Comparison of ENCODE assay signal across 1 cellular context in the genomic region with DNA sequence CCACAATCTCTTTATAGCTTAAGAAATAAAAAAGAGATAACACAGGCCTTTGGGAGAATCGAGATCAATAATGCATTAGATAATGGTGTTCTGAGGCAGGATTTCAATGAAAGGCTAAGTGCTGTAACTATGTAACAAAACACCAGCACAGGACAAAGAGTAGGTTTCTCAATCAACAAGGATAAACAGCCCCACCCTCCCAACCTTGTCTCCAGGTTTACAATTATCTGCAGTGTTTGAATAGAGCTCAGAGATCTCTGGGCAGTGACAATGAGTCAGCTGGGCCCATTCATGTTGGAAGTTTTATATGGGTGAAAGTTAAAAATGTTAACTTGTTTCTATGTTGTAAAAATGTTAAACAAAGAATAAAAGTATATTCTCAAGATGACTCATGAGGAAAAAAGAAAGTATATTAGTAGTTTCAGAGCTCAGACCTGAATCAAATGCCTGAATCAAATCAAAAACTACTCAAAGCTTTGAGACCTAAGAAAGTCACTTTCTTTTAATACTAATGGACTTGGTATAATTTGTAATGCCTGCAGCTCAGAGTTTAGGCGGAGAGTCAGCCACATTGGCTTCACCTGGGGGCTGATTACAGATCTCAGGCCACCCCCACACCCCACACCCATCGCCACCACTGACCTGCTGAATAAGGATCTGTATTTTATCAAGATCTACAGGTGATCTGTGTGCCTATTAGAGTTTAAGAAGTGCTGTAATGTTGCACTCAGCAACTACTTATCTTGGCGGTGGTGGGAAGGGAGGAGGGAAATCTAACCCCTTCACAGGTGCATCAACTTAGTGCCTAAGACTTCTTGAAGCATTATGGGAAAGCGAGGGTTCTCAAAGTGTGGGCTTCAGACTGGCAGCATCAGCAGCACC.
TF ChIP-seq lines count a peak whose summit lies in the region.

No MANE protein-coding gene starts in this region.

TF ChIP-seq in HepG2, 621 proteins besides CTCF, POLR2A, EP300 and RAD21 (continued from another document and continues in another):
- TF ChIP-seq, protein P1, sequence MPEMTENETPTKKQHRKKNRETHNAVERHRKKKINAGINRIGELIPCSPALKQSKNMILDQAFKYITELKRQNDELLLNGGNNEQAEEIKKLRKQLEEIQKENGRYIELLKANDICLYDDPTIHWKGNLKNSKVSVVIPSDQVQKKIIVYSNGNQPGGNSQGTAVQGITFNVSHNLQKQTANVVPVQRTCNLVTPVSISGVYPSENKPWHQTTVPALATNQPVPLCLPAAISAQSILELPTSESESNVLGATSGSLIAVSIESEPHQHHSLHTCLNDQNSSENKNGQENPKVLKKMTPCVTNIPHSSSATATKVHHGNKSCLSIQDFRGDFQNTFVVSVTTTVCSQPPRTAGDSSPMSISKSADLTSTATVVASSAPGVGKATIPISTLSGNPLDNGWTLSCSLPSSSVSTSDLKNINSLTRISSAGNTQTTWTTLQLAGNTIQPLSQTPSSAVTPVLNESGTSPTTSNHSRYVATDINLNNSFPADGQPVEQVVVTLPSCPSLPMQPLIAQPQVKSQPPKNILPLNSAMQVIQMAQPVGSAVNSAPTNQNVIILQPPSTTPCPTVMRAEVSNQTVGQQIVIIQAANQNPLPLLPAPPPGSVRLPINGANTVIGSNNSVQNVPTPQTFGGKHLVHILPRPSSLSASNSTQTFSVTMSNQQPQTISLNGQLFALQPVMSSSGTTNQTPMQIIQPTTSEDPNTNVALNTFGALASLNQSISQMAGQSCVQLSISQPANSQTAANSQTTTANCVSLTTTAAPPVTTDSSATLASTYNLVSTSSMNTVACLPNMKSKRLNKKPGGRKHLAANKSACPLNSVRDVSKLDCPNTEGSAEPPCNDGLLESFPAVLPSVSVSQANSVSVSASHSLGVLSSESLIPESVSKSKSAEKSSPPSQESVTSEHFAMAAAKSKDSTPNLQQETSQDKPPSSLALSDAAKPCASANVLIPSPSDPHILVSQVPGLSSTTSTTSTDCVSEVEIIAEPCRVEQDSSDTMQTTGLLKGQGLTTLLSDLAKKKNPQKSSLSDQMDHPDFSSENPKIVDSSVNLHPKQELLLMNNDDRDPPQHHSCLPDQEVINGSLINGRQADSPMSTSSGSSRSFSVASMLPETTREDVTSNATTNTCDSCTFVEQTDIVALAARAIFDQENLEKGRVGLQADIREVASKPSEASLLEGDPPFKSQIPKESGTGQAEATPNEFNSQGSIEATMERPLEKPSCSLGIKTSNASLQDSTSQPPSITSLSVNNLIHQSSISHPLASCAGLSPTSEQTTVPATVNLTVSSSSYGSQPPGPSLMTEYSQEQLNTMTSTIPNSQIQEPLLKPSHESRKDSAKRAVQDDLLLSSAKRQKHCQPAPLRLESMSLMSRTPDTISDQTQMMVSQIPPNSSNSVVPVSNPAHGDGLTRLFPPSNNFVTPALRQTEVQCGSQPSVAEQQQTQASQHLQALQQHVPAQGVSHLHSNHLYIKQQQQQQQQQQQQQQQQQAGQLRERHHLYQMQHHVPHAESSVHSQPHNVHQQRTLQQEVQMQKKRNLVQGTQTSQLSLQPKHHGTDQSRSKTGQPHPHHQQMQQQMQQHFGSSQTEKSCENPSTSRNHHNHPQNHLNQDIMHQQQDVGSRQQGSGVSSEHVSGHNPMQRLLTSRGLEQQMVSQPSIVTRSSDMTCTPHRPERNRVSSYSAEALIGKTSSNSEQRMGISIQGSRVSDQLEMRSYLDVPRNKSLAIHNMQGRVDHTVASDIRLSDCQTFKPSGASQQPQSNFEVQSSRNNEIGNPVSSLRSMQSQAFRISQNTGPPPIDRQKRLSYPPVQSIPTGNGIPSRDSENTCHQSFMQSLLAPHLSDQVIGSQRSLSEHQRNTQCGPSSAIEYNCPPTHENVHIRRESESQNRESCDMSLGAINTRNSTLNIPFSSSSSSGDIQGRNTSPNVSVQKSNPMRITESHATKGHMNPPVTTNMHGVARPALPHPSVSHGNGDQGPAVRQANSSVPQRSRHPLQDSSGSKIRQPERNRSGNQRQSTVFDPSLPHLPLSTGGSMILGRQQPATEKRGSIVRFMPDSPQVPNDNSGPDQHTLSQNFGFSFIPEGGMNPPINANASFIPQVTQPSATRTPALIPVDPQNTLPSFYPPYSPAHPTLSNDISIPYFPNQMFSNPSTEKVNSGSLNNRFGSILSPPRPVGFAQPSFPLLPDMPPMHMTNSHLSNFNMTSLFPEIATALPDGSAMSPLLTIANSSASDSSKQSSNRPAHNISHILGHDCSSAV (CRISPR knock-in tag; IDR thresholded peaks at IDR 0.05; ENCODE audit: borderline replicate concordance), result no peak
- TF ChIP-seq, protein P2, sequence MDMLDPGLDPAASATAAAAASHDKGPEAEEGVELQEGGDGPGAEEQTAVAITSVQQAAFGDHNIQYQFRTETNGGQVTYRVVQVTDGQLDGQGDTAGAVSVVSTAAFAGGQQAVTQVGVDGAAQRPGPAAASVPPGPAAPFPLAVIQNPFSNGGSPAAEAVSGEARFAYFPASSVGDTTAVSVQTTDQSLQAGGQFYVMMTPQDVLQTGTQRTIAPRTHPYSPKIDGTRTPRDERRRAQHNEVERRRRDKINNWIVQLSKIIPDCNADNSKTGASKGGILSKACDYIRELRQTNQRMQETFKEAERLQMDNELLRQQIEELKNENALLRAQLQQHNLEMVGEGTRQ (IDR thresholded peaks at IDR 0.05; ENCODE audit: low read depth, low read length), result no peak
- TF ChIP-seq, protein P2 (CRISPR knock-in tag; IDR thresholded peaks at IDR 0.05; ENCODE audit: borderline replicate concordance), result no peak
- TF ChIP-seq MED1 (CRISPR knock-in tag; IDR thresholded peaks at IDR 0.05) (peak; percentile 94), MTA3 (CRISPR knock-in tag; IDR thresholded peaks at IDR 0.05) (no peak), ZNF569 (CRISPR knock-in tag; IDR thresholded peaks at IDR 0.05; ENCODE audit: borderline replicate concordance) (no peak), ZNF839 (CRISPR knock-in tag; IDR thresholded peaks at IDR 0.05; ENCODE audit: borderline replicate concordance) (no peak), ZNF337 (CRISPR knock-in tag; IDR thresholded peaks at IDR 0.05; ENCODE audit: borderline replicate concordance, low read depth) (no peak), SMAD9 (CRISPR knock-in tag; IDR thresholded peaks at IDR 0.05) (no peak), SPEN (CRISPR knock-in tag; IDR thresholded peaks at IDR 0.05; ENCODE audit: low read depth) (no peak), ZNF230 (CRISPR knock-in tag; IDR thresholded peaks at IDR 0.05) (no peak), RARG (CRISPR knock-in tag; IDR thresholded peaks at IDR 0.05; ENCODE audit: low read depth) (no peak), ZNF101 (CRISPR knock-in tag; IDR thresholded peaks at IDR 0.05; ENCODE audit: borderline replicate concordance, low read depth) (no peak), ZNF343 (CRISPR knock-in tag; IDR thresholded peaks at IDR 0.05) (no peak), ZBTB38 (CRISPR knock-in tag; IDR thresholded peaks at IDR 0.05) (no peak), TBX2 (CRISPR knock-in tag; IDR thresholded peaks at IDR 0.05; ENCODE audit: borderline replicate concordance) (peak; percentile 62; the same call in 1 of the 2 replicates), ARHGAP35 (CRISPR knock-in tag; IDR thresholded peaks at IDR 0.05; ENCODE audit: borderline replicate concordance) (no peak), ATF1 (CRISPR knock-in tag; IDR thresholded peaks at IDR 0.05) (peak; percentile 55; the same call in 1 of the 2 replicates), ZNF510 (CRISPR knock-in tag; IDR thresholded peaks at IDR 0.05; ENCODE audit: low read depth) (no peak), JUND (CRISPR knock-in tag; IDR thresholded peaks at IDR 0.05) (peak; percentile 61; the same call in 1 of the 2 replicates), FOXA1 (IDR thresholded peaks at IDR 0.05) (0 out of 2 replicates have a peak, but pooled peaks have one; percentile 60), FOXA1 (CRISPR knock-in tag; IDR thresholded peaks at IDR 0.05) (peak; percentile 93), RFXANK (CRISPR knock-in tag; IDR thresholded peaks at IDR 0.05) (no peak), ZNF274 (CRISPR knock-in tag; IDR thresholded peaks at IDR 0.05) (no peak), GZF1 (CRISPR knock-in tag; IDR thresholded peaks at IDR 0.05) (no peak), HES4 (CRISPR knock-in tag; IDR thresholded peaks at IDR 0.05; ENCODE audit: borderline replicate concordance) (no peak), ZNF644 (CRISPR knock-in tag; IDR thresholded peaks at IDR 0.05; ENCODE audit: low read depth) (peak; percentile 89), ZNF350 (CRISPR knock-in tag; IDR thresholded peaks at IDR 0.05; ENCODE audit: borderline replicate concordance, low read depth) (no peak), HNF4G (IDR thresholded peaks at IDR 0.05; ENCODE audit: borderline replicate concordance, low read depth, low read length) (peak; percentile 82), HNF4G (CRISPR knock-in tag; IDR thresholded peaks at IDR 0.05; ENCODE audit: borderline replicate concordance, low read depth) (no peak; the same call in 1 of the 2 replicates), MAFF (IDR thresholded peaks at IDR 0.05; ENCODE audit: low read depth, low read length) (no peak), ZNF17 (CRISPR knock-in tag; IDR thresholded peaks at IDR 0.05) (no peak), MIER2 (CRISPR knock-in tag; IDR thresholded peaks at IDR 0.05) (peak; percentile 80)
- TF ChIP-seq, protein P3, sequence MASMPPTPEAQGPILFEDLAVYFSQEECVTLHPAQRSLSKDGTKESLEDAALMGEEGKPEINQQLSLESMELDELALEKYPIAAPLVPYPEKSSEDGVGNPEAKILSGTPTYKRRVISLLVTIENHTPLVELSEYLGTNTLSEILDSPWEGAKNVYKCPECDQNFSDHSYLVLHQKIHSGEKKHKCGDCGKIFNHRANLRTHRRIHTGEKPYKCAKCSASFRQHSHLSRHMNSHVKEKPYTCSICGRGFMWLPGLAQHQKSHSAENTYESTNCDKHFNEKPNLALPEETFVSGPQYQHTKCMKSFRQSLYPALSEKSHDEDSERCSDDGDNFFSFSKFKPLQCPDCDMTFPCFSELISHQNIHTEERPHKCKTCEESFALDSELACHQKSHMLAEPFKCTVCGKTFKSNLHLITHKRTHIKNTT (CRISPR knock-in tag; IDR thresholded peaks at IDR 0.05), result no peak
- TF ChIP-seq, protein P4, sequence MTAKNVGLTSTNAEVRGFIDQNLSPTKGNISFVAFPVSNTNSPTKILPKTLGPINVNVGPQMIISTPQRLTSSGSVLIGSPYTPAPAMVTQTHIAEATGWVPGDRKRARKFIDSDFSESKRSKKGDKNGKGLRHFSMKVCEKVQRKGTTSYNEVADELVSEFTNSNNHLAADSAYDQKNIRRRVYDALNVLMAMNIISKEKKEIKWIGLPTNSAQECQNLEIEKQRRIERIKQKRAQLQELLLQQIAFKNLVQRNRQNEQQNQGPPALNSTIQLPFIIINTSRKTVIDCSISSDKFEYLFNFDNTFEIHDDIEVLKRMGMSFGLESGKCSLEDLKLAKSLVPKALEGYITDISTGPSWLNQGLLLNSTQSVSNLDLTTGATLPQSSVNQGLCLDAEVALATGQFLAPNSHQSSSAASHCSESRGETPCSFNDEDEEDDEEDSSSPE (CRISPR knock-in tag; IDR thresholded peaks at IDR 0.05), result no peak
- TF ChIP-seq, protein P5, sequence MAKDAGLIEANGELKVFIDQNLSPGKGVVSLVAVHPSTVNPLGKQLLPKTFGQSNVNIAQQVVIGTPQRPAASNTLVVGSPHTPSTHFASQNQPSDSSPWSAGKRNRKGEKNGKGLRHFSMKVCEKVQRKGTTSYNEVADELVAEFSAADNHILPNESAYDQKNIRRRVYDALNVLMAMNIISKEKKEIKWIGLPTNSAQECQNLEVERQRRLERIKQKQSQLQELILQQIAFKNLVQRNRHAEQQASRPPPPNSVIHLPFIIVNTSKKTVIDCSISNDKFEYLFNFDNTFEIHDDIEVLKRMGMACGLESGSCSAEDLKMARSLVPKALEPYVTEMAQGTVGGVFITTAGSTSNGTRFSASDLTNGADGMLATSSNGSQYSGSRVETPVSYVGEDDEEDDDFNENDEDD (CRISPR knock-in tag; IDR thresholded peaks at IDR 0.05; ENCODE audit: borderline replicate concordance), result no peak
- TF ChIP-seq, protein P6, sequence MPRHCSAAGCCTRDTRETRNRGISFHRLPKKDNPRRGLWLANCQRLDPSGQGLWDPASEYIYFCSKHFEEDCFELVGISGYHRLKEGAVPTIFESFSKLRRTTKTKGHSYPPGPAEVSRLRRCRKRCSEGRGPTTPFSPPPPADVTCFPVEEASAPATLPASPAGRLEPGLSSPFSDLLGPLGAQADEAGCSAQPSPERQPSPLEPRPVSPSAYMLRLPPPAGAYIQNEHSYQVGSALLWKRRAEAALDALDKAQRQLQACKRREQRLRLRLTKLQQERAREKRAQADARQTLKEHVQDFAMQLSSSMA (CRISPR knock-in tag; IDR thresholded peaks at IDR 0.05), result no peak
- TF ChIP-seq, protein P7, sequence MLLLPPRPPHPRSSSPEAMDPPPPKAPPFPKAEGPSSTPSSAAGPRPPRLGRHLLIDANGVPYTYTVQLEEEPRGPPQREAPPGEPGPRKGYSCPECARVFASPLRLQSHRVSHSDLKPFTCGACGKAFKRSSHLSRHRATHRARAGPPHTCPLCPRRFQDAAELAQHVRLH (CRISPR knock-in tag; IDR thresholded peaks at IDR 0.05; ENCODE audit: borderline replicate concordance, low read depth), result no peak
- TF ChIP-seq, protein P8, sequence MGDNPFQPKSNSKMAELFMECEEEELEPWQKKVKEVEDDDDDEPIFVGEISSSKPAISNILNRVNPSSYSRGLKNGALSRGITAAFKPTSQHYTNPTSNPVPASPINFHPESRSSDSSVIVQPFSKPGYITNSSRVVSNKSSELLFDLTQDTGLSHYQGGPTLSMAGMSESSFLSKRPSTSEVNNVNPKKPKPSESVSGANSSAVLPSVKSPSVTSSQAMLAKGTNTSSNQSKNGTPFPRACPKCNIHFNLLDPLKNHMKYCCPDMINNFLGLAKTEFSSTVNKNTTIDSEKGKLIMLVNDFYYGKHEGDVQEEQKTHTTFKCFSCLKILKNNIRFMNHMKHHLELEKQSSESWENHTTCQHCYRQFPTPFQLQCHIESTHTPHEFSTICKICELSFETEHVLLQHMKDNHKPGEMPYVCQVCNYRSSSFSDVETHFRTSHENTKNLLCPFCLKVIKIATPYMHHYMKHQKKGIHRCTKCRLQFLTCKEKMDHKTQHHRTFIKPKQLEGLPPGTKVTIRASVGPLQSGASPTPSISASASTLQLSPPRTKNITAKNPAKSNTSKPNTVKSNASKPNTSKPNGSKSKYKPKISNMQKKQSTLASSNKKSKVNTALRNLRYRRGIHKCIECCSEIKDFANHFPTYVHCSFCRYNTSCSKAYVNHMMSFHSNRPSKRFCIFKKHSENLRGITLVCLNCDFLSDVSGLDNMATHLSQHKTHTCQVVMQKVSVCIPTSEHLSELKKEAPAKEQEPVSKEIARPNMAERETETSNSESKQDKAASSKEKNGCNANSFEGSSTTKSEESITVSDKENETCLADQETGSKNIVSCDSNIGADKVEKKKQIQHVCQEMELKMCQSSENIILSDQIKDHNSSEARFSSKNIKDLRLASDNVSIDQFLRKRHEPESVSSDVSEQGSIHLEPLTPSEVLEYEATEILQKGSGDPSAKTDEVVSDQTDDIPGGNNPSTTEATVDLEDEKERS (CRISPR knock-in tag; IDR thresholded peaks at IDR 0.05), result no peak
